12 cellular contexts compared by ENCODE assay signal in the genomic region with DNA sequence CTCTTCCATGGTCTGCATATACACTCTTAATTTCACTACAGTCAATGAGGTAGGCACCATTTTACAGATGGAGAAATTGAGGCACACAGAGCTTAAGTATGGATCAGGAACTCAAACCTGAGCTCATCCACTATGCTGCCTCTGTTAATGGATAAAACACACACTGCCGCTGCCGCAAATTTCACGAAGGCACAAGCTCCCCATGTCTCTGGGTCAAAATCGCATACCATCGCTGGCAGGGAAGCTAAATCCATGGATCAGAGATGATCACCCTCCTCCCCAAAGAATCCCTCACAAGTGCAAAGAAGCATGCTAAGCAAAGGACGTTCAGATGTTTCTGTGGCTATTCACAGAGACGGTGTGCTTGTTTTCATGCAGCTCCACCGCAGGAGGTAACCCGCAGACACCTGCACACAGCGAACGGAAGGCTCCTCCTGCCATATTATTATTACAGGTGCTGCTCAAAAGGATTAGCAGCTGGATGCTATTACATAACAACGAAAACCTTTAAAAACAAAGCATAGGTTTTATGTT.
DNase-seq lines count a peak whose midpoint lies in the region; ATAC-seq, FAIRE-seq and TF ChIP-seq lines count a peak whose summit lies in the region.
"Had no signal": no experiment of that assay in that cellular context is flagged by ENCODE, and none has a peak within 500 bp of the region (broad histone marks: within the 10 kb centered on the region; RNA-seq: fewer than 3 reads in every experiment).

No MANE protein-coding gene starts in this region.

- H3K9me3 ChIP-seq in K562 (replicated peaks; ENCODE audit: control insufficient read depth, insufficient read depth, low read depth, low read length) (no peaks in the 10 kb centered on the region), gastrocnemius medialis (no peaks in the 10 kb centered on the region), heart right ventricle (no peaks in the 10 kb centered on the region)
- H3K9me3 ChIP-seq: ovary had no signal

- no peak for FAIRE-seq in K562 (lab: Jason Lieb, UNC)

- no peak for TF ChIP-seq RAD21 in K562 (CRISPR knock-in tag; conservative IDR thresholded peaks at IDR 0.05 in 1 of 2, IDR thresholded peaks at IDR 0.05 in 1 of 2)

- H3K36me3 ChIP-seq in K562 (ENCODE audit: control insufficient read depth, insufficient read depth, low read length) = no peaks in the 10 kb centered on the region
- H3K36me3 ChIP-seq in gastrocnemius medialis = no peaks in the 10 kb centered on the region
- peaks cover 0 to 9% (median 2%) of the 10 kb centered on the region in 9 donors for H3K36me3 ChIP-seq in heart right ventricle
- H3K36me3 ChIP-seq: ovary had no signal

- intact Hi-C loops in K562 (cut with micrococcal nuclease) = no loop called here
- intact Hi-C loops in gastrocnemius medialis (cut with DNase I; ENCODE audit: low total_unique reads) = no loop called here
- intact Hi-C loops in heart right ventricle (cut with DNase I) = no loop called here

- peaks cover 55% of the 10 kb centered on the region for H3K4me1 Mint-ChIP-seq in activated naive CD4-positive, alpha-beta T cell treated with anti-CD3 and anti-CD28 coated beads, Interleukin-2, amount 50 U/mL, for 24 hours

- H3K27me3 ChIP-seq in K562 (ENCODE audit: control insufficient read depth in 2 of 2, insufficient read depth in 2 of 2, low read length in 2 of 2) (no peaks in the 10 kb centered on the region), gastrocnemius medialis (no peaks in the 10 kb centered on the region), heart right ventricle (no peaks in the 10 kb centered on the region)
- H3K27me3 ChIP-seq: ovary had no signal

- H3K4me1 ChIP-seq in K562 (replicated peaks in 1 of 2; ENCODE audit: control insufficient read depth in 2 of 2, insufficient read depth in 2 of 2, low read length in 2 of 2) = peaks cover 5 to 28% of the 10 kb centered on the region in 2 experiments; a peak in 4 of 5 replicates
- peaks cover 61 to 68% of the 10 kb centered on the region in 2 donors for H3K4me1 ChIP-seq in gastrocnemius medialis
- peaks cover 11 to 85% (median 68%) of the 10 kb centered on the region in 9 donors for H3K4me1 ChIP-seq in heart right ventricle

- peaks cover 10% of the 10 kb centered on the region for H3K36me3 Mint-ChIP-seq in activated naive CD4-positive, alpha-beta T cell treated with anti-CD3 and anti-CD28 coated beads, Interleukin-2, amount 50 U/mL, for 24 hours
- H3K36me3 Mint-ChIP-seq: IgD-negative memory B cell had no signal

- H3K27ac ChIP-seq in K562 (ENCODE audit: extremely low read depth, low read depth, low read length) = no peak overlapping the region
- peak overlapping the region; percentile 24 to 74 (median 62) for H3K27ac ChIP-seq in gastrocnemius medialis
- H3K27ac ChIP-seq in heart right ventricle = peak overlapping the region in 5 of 10 donors; percentile 2 to 61 (median 8)
- H3K27ac ChIP-seq: ovary had no signal

- H3K4me3 Mint-ChIP-seq in activated naive CD4-positive, alpha-beta T cell treated with anti-CD3 and anti-CD28 coated beads, Interleukin-2, amount 50 U/mL, for 24 hours = no peak overlapping the region
- H3K4me3 Mint-ChIP-seq: IgD-negative memory B cell had no signal

- no peak overlapping the region for H3K4me2 ChIP-seq in K562 (ENCODE audit: insufficient read depth, low read length)

- H2AFZ ChIP-seq in K562 (ENCODE audit: low read depth, low read length) = no peak overlapping the region

- no peaks in the 10 kb centered on the region for H3K9me3 Mint-ChIP-seq in activated naive CD4-positive, alpha-beta T cell treated with anti-CD3 and anti-CD28 coated beads, Interleukin-2, amount 50 U/mL, for 24 hours
- H3K9me3 Mint-ChIP-seq: IgD-negative memory B cell had no signal

- TF ChIP-seq EP300 in K562 (IDR thresholded peaks at IDR 0.05; ENCODE audit: low read length) = no peak

- H4K20me1 ChIP-seq in K562 (replicated peaks; ENCODE audit: control insufficient read depth, insufficient read depth, low read length) = no peaks in the 10 kb centered on the region

- H3K79me2 ChIP-seq in K562 (ENCODE audit: control insufficient read depth, insufficient read depth, low read length) = no peaks in the 10 kb centered on the region

- no peaks in the 10 kb centered on the region for H3K9me1 ChIP-seq in K562 (ENCODE audit: control insufficient read depth, insufficient read depth, low read length)

- no peak for DNase-seq in activated naive CD4-positive, alpha-beta T cell (lab: John Stamatoyannopoulos, UW)
- DNase-seq in NCI-H510A (lab: John Stamatoyannopoulos, UW) (peak; percentile 64), K562 (ENCODE audit: extremely low read depth in 1 of 4, low spot score in 3 of 4) (no peak), gastrocnemius medialis (no peak), GM19238 (ENCODE audit: insufficient read length, low spot score) (no peak), heart right ventricle (no peak), T-helper 2 cell (no peak)
- DNase-seq: left ventricle myocardium superior; ovary; stimulated activated CD4-positive, alpha-beta T cell treated with anti-CD3 and anti-CD28 coated beads, Interleukin-4, amount 100 ng/mL, for 1 hour had no signal

- no peaks in the 10 kb centered on the region for H3K27me3 Mint-ChIP-seq in activated naive CD4-positive, alpha-beta T cell treated with anti-CD3 and anti-CD28 coated beads, Interleukin-2, amount 50 U/mL, for 24 hours
- H3K27me3 Mint-ChIP-seq: IgD-negative memory B cell had no signal

- ATAC-seq in K562 (no peak), gastrocnemius medialis (no peak), heart right ventricle (no peak)
- ATAC-seq: left ventricle myocardium superior had no signal

- H3K27ac Mint-ChIP-seq in activated naive CD4-positive, alpha-beta T cell treated with anti-CD3 and anti-CD28 coated beads, Interleukin-2, amount 50 U/mL, for 24 hours = peak overlapping the region; percentile 97

- TF ChIP-seq POLR2A in K562 (conservative IDR thresholded peaks at IDR 0.05) (no peak), gastrocnemius medialis (IDR thresholded peaks at IDR 0.05) (no peak)

- no TSS peak for BruUV-seq in K562 (replicated peaks; lab: Mats Ljungman, UMichigan)

- in situ Hi-C loops in K562 (cut with MboI) = no loop called here
- in situ Hi-C loops in gastrocnemius medialis (cut with MboI; ENCODE audit: low sequenced_read_pairs in 4 of 4) = loop anchor here in 1 of 4 donors (25.0 kb wide), 1 partner anchor 94 kb away; no protein-coding TSS in a partner anchor

- POLR2A ChIA-PET in K562 (lab: Yijun Ruan, JAX) = interaction anchor here (0.7 to 1.7 kb wide), 5 partner anchors 14 to 203 kb away, joined by 3 to 4 read pairs (median 3); no protein-coding TSS in a partner anchor

- CTCF ChIA-PET in K562 (lab: Yijun Ruan, JAX; ENCODE audit: low intra/inter-chr PET ratio) = no interaction called here

- WGBS in K562 (ENCODE audit: insufficient coverage, low coverage, missing lambda C conversion rate) = 75% methylated on average over 12 of the region's 12 CpGs
- WGBS in heart right ventricle, 2 donors = 79 to 81% methylated on average over 12 of the region's 12 CpGs

- TF ChIP-seq CTCF in K562 (IDR thresholded peaks at IDR 0.05 in 2 of 3, conservative IDR thresholded peaks at IDR 0.05 in 1 of 3; ENCODE audit: insufficient read depth in 2 of 3, low read depth in 1 of 3, low read length in 3 of 3) (no peak), gastrocnemius medialis (IDR thresholded peaks at IDR 0.05 in 4 of 5, conservative IDR thresholded peaks at IDR 0.05 in 1 of 5) (no peak), heart right ventricle (IDR thresholded peaks at IDR 0.05) (no peak)

- no peak overlapping the region for H3K9ac ChIP-seq in K562 (ENCODE audit: insufficient read depth in 1 of 2, low read depth in 2 of 2, low read length in 2 of 2)

- H3K4me3 ChIP-seq in K562 (no peak overlapping the region), gastrocnemius medialis (no peak overlapping the region), heart right ventricle (no peak overlapping the region)
- H3K4me3 ChIP-seq: ovary had no signal

TF ChIP-seq in K562, 482 proteins besides CTCF, POLR2A, EP300 and RAD21:
- TF ChIP-seq SP1 (CRISPR knock-in tag; IDR thresholded peaks at IDR 0.05) = peak; percentile 50
- TF ChIP-seq, protein P1, sequence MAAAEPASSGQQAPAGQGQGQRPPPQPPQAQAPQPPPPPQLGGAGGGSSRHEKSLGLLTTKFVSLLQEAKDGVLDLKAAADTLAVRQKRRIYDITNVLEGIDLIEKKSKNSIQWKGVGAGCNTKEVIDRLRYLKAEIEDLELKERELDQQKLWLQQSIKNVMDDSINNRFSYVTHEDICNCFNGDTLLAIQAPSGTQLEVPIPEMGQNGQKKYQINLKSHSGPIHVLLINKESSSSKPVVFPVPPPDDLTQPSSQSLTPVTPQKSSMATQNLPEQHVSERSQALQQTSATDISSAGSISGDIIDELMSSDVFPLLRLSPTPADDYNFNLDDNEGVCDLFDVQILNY (CRISPR knock-in tag; IDR thresholded peaks at IDR 0.05) = peak; percentile 65; the same call in 1 of the 2 replicates
- no peak for TF ChIP-seq RBM17 (IDR thresholded peaks at IDR 0.05; ENCODE audit: borderline replicate concordance, low read depth, low read length)
- TF ChIP-seq RBM25 (IDR thresholded peaks at IDR 0.05; ENCODE audit: low read depth, low read length, severe bottlenecking) = peak; percentile 49
- TF ChIP-seq, protein P2, sequence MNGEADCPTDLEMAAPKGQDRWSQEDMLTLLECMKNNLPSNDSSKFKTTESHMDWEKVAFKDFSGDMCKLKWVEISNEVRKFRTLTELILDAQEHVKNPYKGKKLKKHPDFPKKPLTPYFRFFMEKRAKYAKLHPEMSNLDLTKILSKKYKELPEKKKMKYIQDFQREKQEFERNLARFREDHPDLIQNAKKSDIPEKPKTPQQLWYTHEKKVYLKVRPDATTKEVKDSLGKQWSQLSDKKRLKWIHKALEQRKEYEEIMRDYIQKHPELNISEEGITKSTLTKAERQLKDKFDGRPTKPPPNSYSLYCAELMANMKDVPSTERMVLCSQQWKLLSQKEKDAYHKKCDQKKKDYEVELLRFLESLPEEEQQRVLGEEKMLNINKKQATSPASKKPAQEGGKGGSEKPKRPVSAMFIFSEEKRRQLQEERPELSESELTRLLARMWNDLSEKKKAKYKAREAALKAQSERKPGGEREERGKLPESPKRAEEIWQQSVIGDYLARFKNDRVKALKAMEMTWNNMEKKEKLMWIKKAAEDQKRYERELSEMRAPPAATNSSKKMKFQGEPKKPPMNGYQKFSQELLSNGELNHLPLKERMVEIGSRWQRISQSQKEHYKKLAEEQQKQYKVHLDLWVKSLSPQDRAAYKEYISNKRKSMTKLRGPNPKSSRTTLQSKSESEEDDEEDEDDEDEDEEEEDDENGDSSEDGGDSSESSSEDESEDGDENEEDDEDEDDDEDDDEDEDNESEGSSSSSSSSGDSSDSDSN (IDR thresholded peaks at IDR 0.05; ENCODE audit: borderline replicate concordance in 1 of 2, low read depth in 2 of 2, low read length in 2 of 2) = 0 out of 4 replicates have a peak, but pooled peaks of 1 of the 2 experiments have one; percentile 40
- peak in 1 of 2 experiments; percentile 32; a peak in 1 of 4 replicates for TF ChIP-seq KDM1A (IDR thresholded peaks at IDR 0.05)
- TF ChIP-seq ZNF263 (CRISPR knock-in tag; IDR thresholded peaks at IDR 0.05; ENCODE audit: borderline replicate concordance) = peak; percentile 82
- no peak for TF ChIP-seq KHSRP (IDR thresholded peaks at IDR 0.05)
- no peak for TF ChIP-seq CREB1 (IDR thresholded peaks at IDR 0.05)
- TF ChIP-seq CREB1 (CRISPR knock-in tag; IDR thresholded peaks at IDR 0.05) = no peak
- peak; percentile 63 for TF ChIP-seq BCOR (IDR thresholded peaks at IDR 0.05)
